9 cellular contexts compared by ENCODE assay signal in genomic region chr16:49281481-49281842, GRCh38. TPM values are rescaled to one million over a fixed set of nuclear protein-coding genes. Genes with fewer than 3 reads are reported as not detected.
DNase-seq lines count a peak whose midpoint lies in the region; ATAC-seq and TF ChIP-seq lines count a peak whose summit lies in the region.
"Had no signal": no experiment of that assay in that cellular context is flagged by ENCODE, and none has a peak within 500 bp of the region (broad histone marks: within the 10 kb centered on the region; RNA-seq: fewer than 3 reads in every experiment).

CBLN1 (minus strand) TSS chr16:49281838; CDS start chr16:49281465, 373 bp downstream.

- H3K18ac ChIP-seq in mesenchymal stem cell (ENCODE audit: low read depth in 1 of 2, low read length in 2 of 2), result no peak within 1 kb of the TSS

- intact Hi-C loops in cardiac septum (cut with DNase I), result loop anchor here (5.0 kb wide), 1 partner anchor 1039 kb away; the partner anchor contains the start of gene LONP2
- intact Hi-C loops in transverse colon (cut with DNase I; ENCODE audit: low total_unique reads), result loop anchor here (5.0 kb wide), 1 partner anchor 1864 kb away; no protein-coding TSS in a partner anchor
- intact Hi-C loops in posterior cingulate gyrus (cut with DNase I), result no loop called here

- H2BK120ac ChIP-seq in mesenchymal stem cell (ENCODE audit: low read depth, low read length), result no peak within 1 kb of the TSS

- H3K4me3 ChIP-seq in cardiac muscle cell, result peak within 1 kb of the TSS; percentile 59
- H3K4me3 ChIP-seq in mesenchymal stem cell (ENCODE audit: insufficient read depth in 1 of 2, low read depth in 1 of 2, low read length in 2 of 2), result peak within 1 kb of the TSS; percentile 50 to 56
- peak within 1 kb of the TSS in 3 of 4 donors; percentile 43 to 60 (median 48) for H3K4me3 ChIP-seq in transverse colon
- H3K4me3 ChIP-seq: SK-N-MC had no signal

- peak within 1 kb of the TSS; percentile 27 for H2AFZ ChIP-seq in mesenchymal stem cell (ENCODE audit: low read depth, low read length)

- H3K27me3 ChIP-seq in cardiac muscle cell (peaks cover 91% of the 10 kb centered on the region), mesenchymal stem cell (ENCODE audit: control insufficient read depth in 1 of 2, insufficient read depth in 1 of 2, low read length in 2 of 2) (peaks cover 77 to 85% of the 10 kb centered on the region in 2 experiments), transverse colon (peaks cover 92% of the 10 kb centered on the region)

- no peak within 1 kb of the TSS for H3K14ac ChIP-seq in mesenchymal stem cell (ENCODE audit: low read length in 2 of 2)

- no peak for TF ChIP-seq EP300 in transverse colon (IDR thresholded peaks at IDR 0.05; ENCODE audit: low read depth)

- H3K4me1 ChIP-seq in cardiac muscle cell (ENCODE audit: low read depth), result peaks cover 13% of the 10 kb centered on the region
- peaks cover 24% of the 10 kb centered on the region for H3K4me1 ChIP-seq in mesenchymal stem cell (ENCODE audit: control insufficient read depth, insufficient read depth, low read depth, low read length)
- peaks cover 4 to 50% (median 28%) of the 10 kb centered on the region in 4 donors for H3K4me1 ChIP-seq in transverse colon

- H4K8ac ChIP-seq in mesenchymal stem cell (ENCODE audit: low read length), result no peak within 1 kb of the TSS

- peak within 1 kb of the TSS; percentile 69 for H3K4me3 Mint-ChIP-seq in activated naive CD8-positive, alpha-beta T cell treated with anti-CD3 and anti-CD28 coated beads, Interleukin-2, amount 10 ng/mL, durations not matched to agents 7 days and 5 days

- H3K9me3 Mint-ChIP-seq in activated naive CD8-positive, alpha-beta T cell treated with anti-CD3 and anti-CD28 coated beads, Interleukin-2, amount 10 ng/mL, durations not matched to agents 7 days and 5 days, result peaks cover 2% of the 10 kb centered on the region

- H2BK15ac ChIP-seq in mesenchymal stem cell (ENCODE audit: low read depth, poor library complexity, severe bottlenecking), result no peak within 1 kb of the TSS

- H3K9ac ChIP-seq in mesenchymal stem cell (ENCODE audit: low read length), result no peak within 1 kb of the TSS

- H3K36me3 ChIP-seq in cardiac muscle cell, result no peaks in the 10 kb centered on the region
- H3K36me3 ChIP-seq in mesenchymal stem cell (ENCODE audit: control insufficient read depth in 1 of 2, insufficient read depth in 2 of 2, low read depth in 1 of 2, low read length in 2 of 2), result no peaks in the 10 kb centered on the region
- H3K36me3 ChIP-seq in transverse colon, result no peaks in the 10 kb centered on the region

- peak within 1 kb of the TSS; percentile 58 for H3K27ac Mint-ChIP-seq in activated naive CD8-positive, alpha-beta T cell treated with anti-CD3 and anti-CD28 coated beads, Interleukin-2, amount 10 ng/mL, durations not matched to agents 7 days and 5 days

- ATAC-seq in activated naive CD8-positive, alpha-beta T cell treated with anti-CD3 and anti-CD28 coated beads, Interleukin-2, amount 10 ng/mL, durations not matched to agents 7 days and 5 days (ENCODE audit: low read depth), result no peak
- ATAC-seq in HG03135 (IDR thresholded peaks at IDR 0.05; ENCODE audit: unreplicated experiment), result no peak

- POLR2A ChIA-PET in activated naive CD8-positive, alpha-beta T cell treated with anti-CD3 and anti-CD28 coated beads, Interleukin-2, amount 10 ng/mL, durations not matched to agents 7 days and 5 days (lab: Charles Lee), result no interaction called here

- no peak for DNase-seq in cardiac muscle cell (ENCODE audit: low read depth in 1 of 2, low spot score in 1 of 2)
- no peak for DNase-seq in cardiac septum (ENCODE audit: low spot score)
- no peak for DNase-seq in activated naive CD8-positive, alpha-beta T cell treated with anti-CD3 and anti-CD28 coated beads, Interleukin-2, amount 10 ng/mL, durations not matched to agents 7 days and 5 days
- no peak for DNase-seq in mesenchymal stem cell
- DNase-seq in transverse colon, result no peak
- DNase-seq in posterior cingulate gyrus, result no peak
- DNase-seq in erythroblast (lab: John Stamatoyannopoulos, UW), result no peak

- H3K79me1 ChIP-seq in mesenchymal stem cell (replicated peaks; ENCODE audit: low read length, poor library complexity, severe bottlenecking), result no peaks in the 10 kb centered on the region

- H3K36me3 Mint-ChIP-seq in activated naive CD8-positive, alpha-beta T cell treated with anti-CD3 and anti-CD28 coated beads, Interleukin-2, amount 10 ng/mL, durations not matched to agents 7 days and 5 days, result peaks cover 2% of the 10 kb centered on the region

- peak within 1 kb of the TSS; percentile 72 for H3K4me2 ChIP-seq in mesenchymal stem cell (ENCODE audit: low read length, poor library complexity, severe bottlenecking)

- in situ Hi-C loops in transverse colon (cut with MboI; ENCODE audit: low pct_ligation_motif_present in 1 of 4, low pct_unique_long_range_greater_than_20kb in 1 of 4, low sequenced_read_pairs in 3 of 4), result no loop called here

- H2BK12ac ChIP-seq in mesenchymal stem cell (ENCODE audit: low read length in 2 of 2), result no peak within 1 kb of the TSS

- H2BK5ac ChIP-seq in mesenchymal stem cell (ENCODE audit: low read depth, low read length, poor library complexity, severe bottlenecking), result no peak within 1 kb of the TSS

- no peak within 1 kb of the TSS for H3K4ac ChIP-seq in mesenchymal stem cell (ENCODE audit: low read depth in 1 of 2, low read length in 2 of 2)

- H3K9me3 ChIP-seq in cardiac muscle cell (ENCODE audit: low read depth) (no peaks in the 10 kb centered on the region), mesenchymal stem cell (ENCODE audit: control insufficient read depth, low read length) (no peaks in the 10 kb centered on the region), transverse colon (no peaks in the 10 kb centered on the region)

- H3K27ac ChIP-seq in cardiac muscle cell, result no peak within 1 kb of the TSS
- no peak within 1 kb of the TSS for H3K27ac ChIP-seq in mesenchymal stem cell (ENCODE audit: low read length, poor library complexity, severe bottlenecking)
- peak within 1 kb of the TSS; percentile 82 to 89 (median 87) for H3K27ac ChIP-seq in transverse colon
- H3K27ac ChIP-seq: SK-N-MC had no signal

- peaks cover 77% of the 10 kb centered on the region for H3K27me3 Mint-ChIP-seq in activated naive CD8-positive, alpha-beta T cell treated with anti-CD3 and anti-CD28 coated beads, Interleukin-2, amount 10 ng/mL, durations not matched to agents 7 days and 5 days

- no peak within 1 kb of the TSS for H2AK5ac ChIP-seq in mesenchymal stem cell (ENCODE audit: low read length, severe bottlenecking)

- H4K91ac ChIP-seq in mesenchymal stem cell (ENCODE audit: low read length), result no peak within 1 kb of the TSS

- under 1% methylated on average over 22 of the region's 45 CpGs for WGBS in mesenchymal stem cell
- no CpG with 5 or more reads among the region's 45 CpGs for WGBS in transverse colon (ENCODE audit: low coverage in 1 of 2), 2 donors

- H3K4me1 Mint-ChIP-seq in activated naive CD8-positive, alpha-beta T cell treated with anti-CD3 and anti-CD28 coated beads, Interleukin-2, amount 10 ng/mL, durations not matched to agents 7 days and 5 days, result peaks cover 2% of the 10 kb centered on the region

- no peak for TF ChIP-seq CTCF in cardiac muscle cell (IDR thresholded peaks at IDR 0.05; ENCODE audit: low read depth, low read length)
- no peak for TF ChIP-seq CTCF in transverse colon (IDR thresholded peaks at IDR 0.05)

- no peak within 1 kb of the TSS for H3K23ac ChIP-seq in mesenchymal stem cell (ENCODE audit: low read length in 2 of 2)

- no peak for TF ChIP-seq POLR2A in transverse colon (IDR thresholded peaks at IDR 0.05)
- TF ChIP-seq POLR2A in erythroblast (IDR thresholded peaks at IDR 0.05; ENCODE audit: low read length), result no peak

RNA-seq across cellular contexts. Expression of gene CBLN1, which starts in this region (rescaled TPM):
- total RNA-seq in cardiac muscle cell, result 0.85 and 1.2 TPM in 2 replicates
- 0.42 and 0.81 TPM in 2 replicates for polyA plus RNA-seq in cardiac muscle cell
- 1.5 TPM for total RNA-seq in cardiac septum
- total RNA-seq in activated naive CD8-positive, alpha-beta T cell treated with anti-CD3 and anti-CD28 coated beads, Interleukin-2, amount 10 ng/mL, durations not matched to agents 7 days and 5 days, result not detected
- polyA plus RNA-seq in mesenchymal stem cell (2013, experiment 1 of 2), result not detected
- not detected for polyA plus RNA-seq in mesenchymal stem cell (2013, experiment 2 of 2)
- under 1 TPM in 1 of 4 donors, not detected in 3; 0.32 TPM for total RNA-seq in transverse colon

Comparison
In these comparisons a context has a peak if more than half of its experiments do, and no peak if none do; other contexts are left out.
1. H3K27ac ChIP-seq: peak in transverse colon (4 of 4); none in cardiac muscle cell (single experiment) and mesenchymal stem cell (single experiment).
2. Peak in every context shown above with its lines, with median percentiles within 50 percentile points of each other: H3K4me3 ChIP-seq.